8 cellular contexts compared by ENCODE assay signal in the genomic region with DNA sequence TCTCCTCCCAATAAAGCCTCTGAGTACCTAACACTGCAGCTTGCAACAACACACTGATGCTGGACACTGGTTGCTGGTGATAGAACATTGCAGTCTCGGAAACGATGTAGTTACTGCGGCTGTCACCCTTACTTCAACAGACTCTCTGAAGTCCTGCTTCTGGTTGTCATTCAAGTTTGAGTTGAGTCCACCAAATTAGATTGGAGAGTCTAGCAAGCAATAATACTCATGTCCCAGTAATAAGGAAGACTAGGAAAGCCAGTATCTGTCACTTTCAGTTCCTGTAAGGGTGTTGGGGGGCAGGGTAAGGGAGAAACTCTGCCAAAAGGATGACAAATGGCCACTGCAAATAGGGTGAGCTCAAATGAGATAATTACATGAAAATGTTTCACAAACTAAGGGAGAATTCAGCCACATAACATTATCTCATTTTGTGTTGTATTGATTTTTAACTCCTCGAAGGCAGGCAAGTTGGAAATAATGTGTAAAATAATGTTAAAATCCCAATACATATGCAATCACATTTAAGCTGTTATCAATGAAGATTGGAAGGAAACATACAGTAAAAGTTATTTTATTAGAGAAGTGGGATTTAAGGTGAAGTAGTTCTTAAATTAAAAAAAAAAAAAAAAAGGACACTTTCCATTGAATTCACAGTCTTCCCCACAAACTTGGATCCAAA. TPM values are rescaled to one million over a fixed set of nuclear protein-coding genes. Genes with fewer than 3 reads are reported as not detected.
DNase-seq lines count a peak whose midpoint lies in the region; ATAC-seq, FAIRE-seq and TF ChIP-seq lines count a peak whose summit lies in the region.

No MANE protein-coding gene starts in this region.

- H3K27me3 ChIP-seq in CD4-positive, alpha-beta T cell (ENCODE audit: control insufficient read depth, insufficient read depth, low read length) = no peaks in the 10 kb centered on the region
- no peaks in the 10 kb centered on the region for H3K27me3 ChIP-seq in GM23338 (ENCODE audit: insufficient read depth)
- no peaks in the 10 kb centered on the region for H3K27me3 ChIP-seq in RWPE2 (ENCODE audit: insufficient read depth, poor library complexity, severe bottlenecking)
- H3K27me3 ChIP-seq in naive thymus-derived CD4-positive, alpha-beta T cell (ENCODE audit: control insufficient read depth in 2 of 2, insufficient read depth in 2 of 2, low read length in 2 of 2) = no peaks in the 10 kb centered on the region

- H3K4me1 ChIP-seq in GM23338 (ENCODE audit: insufficient read depth) (peaks cover 10% of the 10 kb centered on the region; the same call in 1 of the 2 replicates), RWPE2 (ENCODE audit: insufficient read depth, poor library complexity, severe bottlenecking) (peaks cover 5% of the 10 kb centered on the region)
- H3K4me1 ChIP-seq in naive thymus-derived CD4-positive, alpha-beta T cell (ENCODE audit: control insufficient read depth in 2 of 2, insufficient read depth in 2 of 2, low read length in 2 of 2) = peaks cover 0 to 3% of the 10 kb centered on the region in 2 donors

- H3K9me3 ChIP-seq in CD4-positive, alpha-beta T cell (ENCODE audit: control insufficient read depth, low read length) = no peaks in the 10 kb centered on the region
- H3K9me3 ChIP-seq in RWPE2 (ENCODE audit: severe bottlenecking) = no peaks in the 10 kb centered on the region
- no peaks in the 10 kb centered on the region for H3K9me3 ChIP-seq in naive thymus-derived CD4-positive, alpha-beta T cell (ENCODE audit: control insufficient read depth in 2 of 3, low read length in 3 of 3)

- no peaks in the 10 kb centered on the region for H4K20me1 ChIP-seq in GM23338 (replicated peaks; ENCODE audit: insufficient read depth)

- H3K4me3 ChIP-seq in GM23338 (peak overlapping the region; percentile 56), RWPE2 (ENCODE audit: severe bottlenecking) (peak overlapping the region; percentile 45)
- peak overlapping the region; percentile 76 for H3K4me3 ChIP-seq in naive thymus-derived CD4-positive, alpha-beta T cell (ENCODE audit: low read length)

- intact Hi-C loops in CD4-positive, alpha-beta T cell (cut with DNase I, micrococcal nuclease) = loop anchor here (5.0 to 10.0 kb wide), 2 partner anchors 617 to 619 kb away; a partner anchor contains a TSS
- intact Hi-C loops in naive thymus-derived CD4-positive, alpha-beta T cell (cut with micrococcal nuclease) = no loop called here

- H2AFZ ChIP-seq in GM23338 = peak overlapping the region; percentile 70; the same call in 1 of the 2 replicates

- ATAC-seq in CD4-positive, alpha-beta T cell (ENCODE audit: poor library complexity) = no peak
- no peak for ATAC-seq in GM23338
- ATAC-seq in RWPE2 (ENCODE audit: low read depth) = no peak
- no peak for ATAC-seq in naive thymus-derived CD4-positive, alpha-beta T cell
- no peak for ATAC-seq in GM21526 (IDR thresholded peaks at IDR 0.05; ENCODE audit: low FRiP score, unreplicated experiment)

- no peaks in the 10 kb centered on the region for H3F3A ChIP-seq in GM23338 (replicated peaks; ENCODE audit: low read depth)

- peak overlapping the region; percentile 48 for H3K27ac ChIP-seq in CD4-positive, alpha-beta T cell (ENCODE audit: low read depth, low read length)
- H3K27ac ChIP-seq in GM23338 (ENCODE audit: low read depth) = peak overlapping the region; percentile 28; the same call in 1 of the 2 replicates
- peak overlapping the region; percentile 25 for H3K27ac ChIP-seq in RWPE2 (ENCODE audit: poor library complexity, severe bottlenecking)
- H3K27ac ChIP-seq in naive thymus-derived CD4-positive, alpha-beta T cell (ENCODE audit: low read depth, low read length) = peak overlapping the region; percentile 82

- H3K4me1 Mint-ChIP-seq in CD4-positive, alpha-beta T cell (ENCODE audit: low read depth) = peaks cover 33% of the 10 kb centered on the region
- peaks cover 13% of the 10 kb centered on the region for H3K4me1 Mint-ChIP-seq in GM23338
- peaks cover 12 to 47% (median 39%) of the 10 kb centered on the region in 7 donors for H3K4me1 Mint-ChIP-seq in naive thymus-derived CD4-positive, alpha-beta T cell

- no peaks in the 10 kb centered on the region for H3K9me3 Mint-ChIP-seq in CD4-positive, alpha-beta T cell
- H3K9me3 Mint-ChIP-seq in GM23338 = no peaks in the 10 kb centered on the region
- no peaks in the 10 kb centered on the region for H3K9me3 Mint-ChIP-seq in naive thymus-derived CD4-positive, alpha-beta T cell

- no peaks in the 10 kb centered on the region for H3K9me2 ChIP-seq in GM23338 (ENCODE audit: insufficient read depth)

- peaks cover 8% of the 10 kb centered on the region; the same call in 1 of the 2 replicates for H3K79me2 ChIP-seq in GM23338 (replicated peaks; ENCODE audit: insufficient read depth)

- no peak for TF ChIP-seq CTCF in CD4-positive, alpha-beta T cell (IDR thresholded peaks at IDR 0.05)
- no peak for TF ChIP-seq CTCF in GM23338 (conservative IDR thresholded peaks at IDR 0.05; ENCODE audit: low read depth in 2 of 2)
- TF ChIP-seq CTCF in RWPE2 (IDR thresholded peaks at IDR 0.05; ENCODE audit: poor library complexity, severe bottlenecking) = no peak

- H3K27ac Mint-ChIP-seq in CD4-positive, alpha-beta T cell = peak overlapping the region; percentile 94
- peak overlapping the region; percentile 91 for H3K27ac Mint-ChIP-seq in GM23338
- peak overlapping the region; percentile 91 to 98 (median 96) for H3K27ac Mint-ChIP-seq in naive thymus-derived CD4-positive, alpha-beta T cell

- FAIRE-seq in endometrium (lab: Jason Lieb, UNC) = peak; percentile 50

- H3K36me3 Mint-ChIP-seq in CD4-positive, alpha-beta T cell (ENCODE audit: low read depth) = peaks cover 11% of the 10 kb centered on the region
- H3K36me3 Mint-ChIP-seq in GM23338 (ENCODE audit: low read depth) = no peaks in the 10 kb centered on the region
- H3K36me3 Mint-ChIP-seq in naive thymus-derived CD4-positive, alpha-beta T cell = peaks cover 0 to 3% (median 0%) of the 10 kb centered on the region in 5 donors

- peak overlapping the region; percentile 94 for H3K4me3 Mint-ChIP-seq in CD4-positive, alpha-beta T cell
- H3K4me3 Mint-ChIP-seq in GM23338 = peak overlapping the region; percentile 95
- peak overlapping the region; percentile 80 to 99 (median 95) for H3K4me3 Mint-ChIP-seq in naive thymus-derived CD4-positive, alpha-beta T cell

- H3K36me3 ChIP-seq in GM23338 (ENCODE audit: insufficient read depth) (no peaks in the 10 kb centered on the region), RWPE2 (ENCODE audit: low read depth) (no peaks in the 10 kb centered on the region)
- no peaks in the 10 kb centered on the region for H3K36me3 ChIP-seq in naive thymus-derived CD4-positive, alpha-beta T cell (ENCODE audit: control insufficient read depth in 2 of 3, insufficient read depth in 3 of 3, low read length in 3 of 3)

- CTCF ChIA-PET in CD4-positive, alpha-beta T cell (lab: Charles Lee) = interaction anchor here (1.1 to 3.1 kb wide), 2 partner anchors 8 to 63 kb away, joined by 8 to 16 read pairs; a partner anchor contains a TSS
- CTCF ChIA-PET in naive thymus-derived CD4-positive, alpha-beta T cell (lab: Charles Lee) = interaction anchor here (1.2 kb wide), 1 partner anchor 10 kb away, joined by 3 read pairs; no protein-coding TSS in a partner anchor

- DNase-seq in CD4-positive, alpha-beta T cell = no peak
- DNase-seq in GM23338 (ENCODE audit: low spot score) (no peak), RWPE2 (ENCODE audit: low spot score) (no peak), NCI-H2029 treated with DMSO at 0.1 percent for 48 hours (lab: John Stamatoyannopoulos, UW) (no peak)
- peak in 2 of 9 donors; percentile 5 to 18 for DNase-seq in naive thymus-derived CD4-positive, alpha-beta T cell
- DNase-seq in stimulated activated naive CD4-positive, alpha-beta T cell treated with Interleukin-2 at 50 U/mL for 16 hours (lab: John Stamatoyannopoulos, UW) = no peak

- peak overlapping the region; percentile 81 for H3K4me2 ChIP-seq in GM23338

- POLR2A ChIA-PET in CD4-positive, alpha-beta T cell (lab: Charles Lee) = interaction anchor here (0.6 to 2.9 kb wide), 6 partner anchors 8 to 618 kb away, joined by 3 to 49 read pairs (median 6); a partner anchor contains a TSS
- POLR2A ChIA-PET in naive thymus-derived CD4-positive, alpha-beta T cell (lab: Charles Lee) = interaction anchor here (0.6 to 2.8 kb wide), 11 partner anchors 8 to 618 kb away, joined by 3 to 20 read pairs (median 4); a partner anchor contains a TSS

- peaks cover 2% of the 10 kb centered on the region for H3K27me3 Mint-ChIP-seq in CD4-positive, alpha-beta T cell
- H3K27me3 Mint-ChIP-seq in GM23338 (ENCODE audit: insufficient read depth, low read depth, poor library complexity) = no peaks in the 10 kb centered on the region
- no peaks in the 10 kb centered on the region for H3K27me3 Mint-ChIP-seq in naive thymus-derived CD4-positive, alpha-beta T cell

TF ChIP-seq in GM23338, 12 proteins besides CTCF, POLR2A, EP300 and RAD21 (continues in another document):
- TF ChIP-seq EZH2 (IDR thresholded peaks at IDR 0.05; ENCODE audit: low read depth, unreplicated experiment) = no peak

RNA-seq across cellular contexts. Expression of a gene that starts 0.8 kb away (rescaled TPM):
- total RNA-seq in CD4-positive, alpha-beta T cell = 1 to 10 TPM; 7.3 to 7.7 TPM
- 14.1 and 14.6 TPM in 2 replicates for total RNA-seq in GM23338 (2014; rRNA removed; shearing (Covaris generic))
- 20.9 and 30.0 TPM in 2 replicates for polyA plus RNA-seq in GM23338 (2016; fragmentation: Nextera tagmentation; extraction: Ambion mirVana)
- 10 to 100 TPM in 2 of 5 experiments, 1 to 10 TPM in 3; 8.0 to 11.6 (median 9.7) TPM for total RNA-seq in naive thymus-derived CD4-positive, alpha-beta T cell
- polyA plus RNA-seq in naive thymus-derived CD4-positive, alpha-beta T cell = 10 to 100 TPM in 1 of 2 donors, 1 to 10 TPM in 1; 9.0 to 12.4 TPM

RNA-seq across cellular contexts. Expression of a gene that starts 8.3 kb away (rescaled TPM):
- total RNA-seq in CD4-positive, alpha-beta T cell = 10 to 100 TPM; 30.1 to 34.1 TPM
- total RNA-seq in GM23338 (2014; rRNA removed; shearing (Covaris generic)) = 72.1 and 78.3 TPM in 2 replicates
- 21.3 and 24.8 TPM in 2 replicates for polyA plus RNA-seq in GM23338 (2016; fragmentation: Nextera tagmentation; extraction: Ambion mirVana)
- 10 to 100 TPM; 22.4 to 33.6 (median 24.7) TPM for total RNA-seq in naive thymus-derived CD4-positive, alpha-beta T cell
- polyA plus RNA-seq in naive thymus-derived CD4-positive, alpha-beta T cell = 10 to 100 TPM; 17.6 to 17.9 TPM

RNA-seq across cellular contexts. Expression of a gene that starts 50.1 kb away (rescaled TPM):
- not detected for total RNA-seq in CD4-positive, alpha-beta T cell
- total RNA-seq in GM23338 (2014; rRNA removed; shearing (Covaris generic)) = not detected in 2 replicates
- 0.59 and 0.71 TPM in 2 replicates for polyA plus RNA-seq in GM23338 (2016; fragmentation: Nextera tagmentation; extraction: Ambion mirVana)
- not detected for total RNA-seq in naive thymus-derived CD4-positive, alpha-beta T cell
- not detected for polyA plus RNA-seq in naive thymus-derived CD4-positive, alpha-beta T cell

Comparison
In these comparisons a context has a peak if more than half of its experiments do, and no peak if none do; other contexts are left out.
1. H3K27ac ChIP-seq: peak in every context shown above with its lines; median percentile 82 in naive thymus-derived CD4-positive, alpha-beta T cell; 48 in CD4-positive, alpha-beta T cell; 28 in GM23338; 25 in RWPE2.
2. intact Hi-C loops: an anchor here in CD4-positive, alpha-beta T cell (5.0 to 10.0 kb wide); none called in naive thymus-derived CD4-positive, alpha-beta T cell.